In the genomic region with DNA sequence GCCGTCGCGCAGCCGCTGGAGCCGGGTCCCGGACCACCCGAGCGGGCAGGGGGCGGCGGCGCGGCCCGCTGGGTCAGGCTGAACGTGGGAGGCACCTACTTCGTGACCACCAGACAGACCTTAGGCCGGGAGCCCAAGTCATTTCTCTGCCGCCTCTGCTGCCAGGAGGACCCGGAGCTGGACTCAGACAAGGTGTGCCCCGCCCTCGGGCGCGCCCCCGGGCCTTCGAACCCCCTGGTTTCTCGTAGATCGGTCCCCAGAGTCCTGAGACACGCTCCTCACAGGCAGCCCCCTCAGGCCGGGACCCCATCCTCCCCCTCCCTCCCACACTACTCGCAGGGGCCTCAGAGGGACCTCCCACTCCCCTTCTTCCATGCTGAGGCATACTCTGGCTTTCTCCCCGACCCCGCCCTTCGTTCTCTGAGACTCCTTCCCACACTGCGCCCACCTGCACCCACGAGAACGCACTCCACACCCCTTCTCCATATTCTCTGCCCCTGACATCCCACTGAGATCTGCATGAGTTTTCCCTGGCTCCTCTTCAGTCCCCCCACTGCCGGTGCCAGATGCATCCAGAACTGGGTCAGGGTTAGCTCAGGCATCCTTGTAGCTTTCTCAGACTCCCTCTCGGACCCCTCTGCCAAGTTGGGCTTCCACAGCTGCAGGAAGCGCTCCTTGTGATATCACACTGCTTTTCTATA, we compare ENCODE assay signal across 1 cellular context.
TF ChIP-seq lines count a peak whose summit lies in the region.

No MANE protein-coding gene starts in this region.

TF ChIP-seq in HepG2, 621 proteins besides CTCF, POLR2A, EP300 and RAD21 (continued from another document and continues in another):
- TF ChIP-seq, protein P1, sequence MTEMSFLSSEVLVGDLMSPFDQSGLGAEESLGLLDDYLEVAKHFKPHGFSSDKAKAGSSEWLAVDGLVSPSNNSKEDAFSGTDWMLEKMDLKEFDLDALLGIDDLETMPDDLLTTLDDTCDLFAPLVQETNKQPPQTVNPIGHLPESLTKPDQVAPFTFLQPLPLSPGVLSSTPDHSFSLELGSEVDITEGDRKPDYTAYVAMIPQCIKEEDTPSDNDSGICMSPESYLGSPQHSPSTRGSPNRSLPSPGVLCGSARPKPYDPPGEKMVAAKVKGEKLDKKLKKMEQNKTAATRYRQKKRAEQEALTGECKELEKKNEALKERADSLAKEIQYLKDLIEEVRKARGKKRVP (CRISPR knock-in tag; IDR thresholded peaks at IDR 0.05): no peak
- TF ChIP-seq ZNF816 (CRISPR knock-in tag; IDR thresholded peaks at IDR 0.05; ENCODE audit: borderline replicate concordance) (no peak), ZBTB14 (CRISPR knock-in tag; IDR thresholded peaks at IDR 0.05) (peak; percentile 19; the same call in 1 of the 2 replicates), KMT2B (CRISPR knock-in tag; IDR thresholded peaks at IDR 0.05) (no peak), HNF1B (CRISPR knock-in tag; IDR thresholded peaks at IDR 0.05) (no peak), SUZ12 (IDR thresholded peaks at IDR 0.05; ENCODE audit: low read depth, low read length) (no peak), ZFX (CRISPR knock-in tag; IDR thresholded peaks at IDR 0.05; ENCODE audit: low read depth) (no peak), LBX2 (CRISPR knock-in tag; IDR thresholded peaks at IDR 0.05; ENCODE audit: borderline replicate concordance) (no peak), ZNF24 (IDR thresholded peaks at IDR 0.05) (no peak), MTA1 (CRISPR knock-in tag; IDR thresholded peaks at IDR 0.05; ENCODE audit: borderline replicate concordance) (no peak), ZNF33A (CRISPR knock-in tag; IDR thresholded peaks at IDR 0.05; ENCODE audit: borderline replicate concordance) (no peak), IKZF5 (CRISPR knock-in tag; IDR thresholded peaks at IDR 0.05) (no peak), ZNF407 (CRISPR knock-in tag; IDR thresholded peaks at IDR 0.05; ENCODE audit: not compliant biosample characterization) (no peak), ADNP (CRISPR knock-in tag; IDR thresholded peaks at IDR 0.05) (no peak), SRY (CRISPR knock-in tag; IDR thresholded peaks at IDR 0.05) (peak; percentile 31; the same call in 1 of the 2 replicates), ZNF451 (CRISPR knock-in tag; IDR thresholded peaks at IDR 0.05) (no peak), MED13 (CRISPR knock-in tag; IDR thresholded peaks at IDR 0.05) (peak; percentile 32; the same call in 1 of the 2 replicates), ZNF205 (CRISPR knock-in tag; IDR thresholded peaks at IDR 0.05) (no peak), RARA (CRISPR knock-in tag; IDR thresholded peaks at IDR 0.05) (no peak), U2AF1 (optimal IDR thresholded peaks at IDR 0.05; ENCODE audit: low read depth, low read length) (no peak), SPEN (CRISPR knock-in tag; IDR thresholded peaks at IDR 0.05; ENCODE audit: low read depth) (no peak), ZNF282 (IDR thresholded peaks at IDR 0.05; ENCODE audit: partially characterized antibody) (no peak), HNRNPUL1 (IDR thresholded peaks at IDR 0.05; ENCODE audit: low read depth, low read length) (no peak), KAT2B (IDR thresholded peaks at IDR 0.05; ENCODE audit: borderline replicate concordance, low read depth, low read length) (no peak), BRCA1 (CRISPR knock-in tag; IDR thresholded peaks at IDR 0.05) (no peak), ZNF20 (CRISPR knock-in tag; IDR thresholded peaks at IDR 0.05) (no peak), CREM (IDR thresholded peaks at IDR 0.05) (no peak), CREM (CRISPR knock-in tag; IDR thresholded peaks at IDR 0.05) (no peak), ZNF253 (CRISPR knock-in tag; IDR thresholded peaks at IDR 0.05; ENCODE audit: borderline replicate concordance) (no peak), PHF8 (CRISPR knock-in tag; IDR thresholded peaks at IDR 0.05) (no peak), ZNF761 (CRISPR knock-in tag; conservative IDR thresholded peaks at IDR 0.05) (no peak), ZSCAN30 (CRISPR knock-in tag; IDR thresholded peaks at IDR 0.05) (no peak)
- TF ChIP-seq, protein P2, sequence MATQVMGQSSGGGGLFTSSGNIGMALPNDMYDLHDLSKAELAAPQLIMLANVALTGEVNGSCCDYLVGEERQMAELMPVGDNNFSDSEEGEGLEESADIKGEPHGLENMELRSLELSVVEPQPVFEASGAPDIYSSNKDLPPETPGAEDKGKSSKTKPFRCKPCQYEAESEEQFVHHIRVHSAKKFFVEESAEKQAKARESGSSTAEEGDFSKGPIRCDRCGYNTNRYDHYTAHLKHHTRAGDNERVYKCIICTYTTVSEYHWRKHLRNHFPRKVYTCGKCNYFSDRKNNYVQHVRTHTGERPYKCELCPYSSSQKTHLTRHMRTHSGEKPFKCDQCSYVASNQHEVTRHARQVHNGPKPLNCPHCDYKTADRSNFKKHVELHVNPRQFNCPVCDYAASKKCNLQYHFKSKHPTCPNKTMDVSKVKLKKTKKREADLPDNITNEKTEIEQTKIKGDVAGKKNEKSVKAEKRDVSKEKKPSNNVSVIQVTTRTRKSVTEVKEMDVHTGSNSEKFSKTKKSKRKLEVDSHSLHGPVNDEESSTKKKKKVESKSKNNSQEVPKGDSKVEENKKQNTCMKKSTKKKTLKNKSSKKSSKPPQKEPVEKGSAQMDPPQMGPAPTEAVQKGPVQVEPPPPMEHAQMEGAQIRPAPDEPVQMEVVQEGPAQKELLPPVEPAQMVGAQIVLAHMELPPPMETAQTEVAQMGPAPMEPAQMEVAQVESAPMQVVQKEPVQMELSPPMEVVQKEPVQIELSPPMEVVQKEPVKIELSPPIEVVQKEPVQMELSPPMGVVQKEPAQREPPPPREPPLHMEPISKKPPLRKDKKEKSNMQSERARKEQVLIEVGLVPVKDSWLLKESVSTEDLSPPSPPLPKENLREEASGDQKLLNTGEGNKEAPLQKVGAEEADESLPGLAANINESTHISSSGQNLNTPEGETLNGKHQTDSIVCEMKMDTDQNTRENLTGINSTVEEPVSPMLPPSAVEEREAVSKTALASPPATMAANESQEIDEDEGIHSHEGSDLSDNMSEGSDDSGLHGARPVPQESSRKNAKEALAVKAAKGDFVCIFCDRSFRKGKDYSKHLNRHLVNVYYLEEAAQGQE (IDR thresholded peaks at IDR 0.05; ENCODE audit: borderline replicate concordance in 1 of 2, low read depth in 1 of 2, low read length in 2 of 2): no peak
